ENCODE assay signal across 23 cellular contexts in genomic region chr3:127903596-127903995, GRCh38. TPM values are rescaled to one million over a fixed set of nuclear protein-coding genes. Genes with fewer than 3 reads are reported as not detected.
"Had no signal": no experiment of that assay in that cellular context is flagged by ENCODE, and none has a peak within 500 bp of the region (broad histone marks: within the 10 kb centered on the region; RNA-seq: fewer than 3 reads in every experiment).

No MANE protein-coding gene starts in this region.

- H3K36me3 Mint-ChIP-seq: activated naive CD8-positive, alpha-beta T cell treated with anti-CD3 and anti-CD28 coated beads, Interleukin-2, amount 10 ng/mL, durations not matched to agents 7 days and 5 days had no signal

- H3K36me3 ChIP-seq: adrenal gland had no signal

- ATAC-seq: activated CD4-positive, CD25-positive, alpha-beta regulatory T cell treated with anti-CD3 and anti-CD28 coated beads, Interleukin-2, amount 50 U/mL, for 24 hours; activated CD8-positive, alpha-beta T cell treated with anti-CD3 and anti-CD28 coated beads, Interleukin-2, amount 10 ng/mL, durations not matched to agents 7 days and 5 days; PC-3 had no signal

- H3K27ac ChIP-seq: adrenal gland had no signal

- H3K4me1 Mint-ChIP-seq: activated naive CD8-positive, alpha-beta T cell treated with anti-CD3 and anti-CD28 coated beads, Interleukin-2, amount 10 ng/mL, durations not matched to agents 7 days and 5 days had no signal

- H3K4me3 Mint-ChIP-seq: activated CD8-positive, alpha-beta T cell treated with anti-CD3 and anti-CD28 coated beads, Interleukin-2, amount 10 ng/mL, durations not matched to agents 7 days and 5 days; activated naive CD8-positive, alpha-beta T cell treated with anti-CD3 and anti-CD28 coated beads, Interleukin-2, amount 10 ng/mL, durations not matched to agents 7 days and 5 days; T-helper 1 cell treated with Interleukin-12 subunit alpha and Interleukin-12 subunit beta and Interleukin-4 antibody, amounts not matched to agents 30 μg/mL and 1 μg/mL, for 36 hours had no signal

- FAIRE-seq: RCC 7860 had no signal

- H3K27me3 ChIP-seq: adrenal gland had no signal

- H3K9me3 ChIP-seq: adrenal gland had no signal

- H3K9me3 Mint-ChIP-seq: activated naive CD8-positive, alpha-beta T cell treated with anti-CD3 and anti-CD28 coated beads, Interleukin-2, amount 10 ng/mL, durations not matched to agents 7 days and 5 days had no signal

- DNase-seq: activated CD4-positive, alpha-beta T cell treated with anti-CD3 and anti-CD28 coated beads for 4 hours; activated CD8-positive, alpha-beta memory T cell treated with anti-CD3 and anti-CD28 coated beads, Interleukin-2, amount 50 U/mL, for 48 hours; activated CD8-positive, alpha-beta T cell treated with anti-CD3 and anti-CD28 coated beads, Interleukin-2, amount 10 ng/mL, durations not matched to agents 7 days and 5 days; activated naive CD4-positive, alpha-beta T cell treated with anti-CD3 and anti-CD28 coated beads, Interleukin-2, amount 50 U/mL, for 16 hours; activated naive CD8-positive, alpha-beta T cell treated with anti-CD3 and anti-CD28 coated beads, Interleukin-2, amount 10 ng/mL, durations not matched to agents 7 days and 5 days; activated T-cell treated with anti-CD3 and anti-CD28 coated beads, Interleukin-2, amount 50 U/mL, for 1 hour; adrenal gland; anterior cingulate cortex; caudate nucleus; MM.1S; NCI-H1105; NCI-H1436; NCI-H1694 treated with DMSO at 0.1 percent for 48 hours; NCI-H2029 treated with DMSO at 0.1 percent for 48 hours; NCI-H345; NCI-H510A; NCI-H526 treated with DMSO at 0.1 percent for 48 hours; PC-3; SHP77 treated with DMSO at 0.1 percent for 48 hours had no signal

- H3K27ac Mint-ChIP-seq: activated CD8-positive, alpha-beta T cell treated with anti-CD3 and anti-CD28 coated beads, Interleukin-2, amount 10 ng/mL, durations not matched to agents 7 days and 5 days; activated naive CD8-positive, alpha-beta T cell treated with anti-CD3 and anti-CD28 coated beads, Interleukin-2, amount 10 ng/mL, durations not matched to agents 7 days and 5 days; T-helper 1 cell treated with Interleukin-12 subunit alpha and Interleukin-12 subunit beta and Interleukin-4 antibody, amounts not matched to agents 30 μg/mL and 1 μg/mL, for 36 hours had no signal

- H3K4me3 ChIP-seq: adrenal gland had no signal

RNA-seq across cellular contexts. Expression of gene KBTBD12, which starts 11.4 kb away (rescaled TPM):
- total RNA-seq: activated CD8-positive, alpha-beta T cell treated with anti-CD3 and anti-CD28 coated beads, Interleukin-2, amount 10 ng/mL, durations not matched to agents 7 days and 5 days; activated naive CD8-positive, alpha-beta T cell treated with anti-CD3 and anti-CD28 coated beads, Interleukin-2, amount 10 ng/mL, durations not matched to agents 7 days and 5 days; PC-3; SK-MEL-5 had no signal
